13 cellular contexts compared by ENCODE assay signal in genomic region chr5:93674866-93675457, GRCh38.
DNase-seq lines count a peak whose midpoint lies in the region; ATAC-seq and TF ChIP-seq lines count a peak whose summit lies in the region.
"Had no signal": no experiment of that assay in that cellular context is flagged by ENCODE, and none has a peak within 500 bp of the region (broad histone marks: within the 10 kb centered on the region; RNA-seq: fewer than 3 reads in every experiment).

No MANE protein-coding gene starts in this region.

- H3K9me3 ChIP-seq in OCI-LY3 (ENCODE audit: insufficient read depth, low read length) (no peaks in the 10 kb centered on the region), sigmoid colon (no peaks in the 10 kb centered on the region), upper lobe of left lung (no peaks in the 10 kb centered on the region), MG63 (no peaks in the 10 kb centered on the region)
- H3K9me3 ChIP-seq: right atrium auricular region had no signal

- H3K27ac ChIP-seq in OCI-LY3 (ENCODE audit: low read length) (peak overlapping the region; percentile 69), sigmoid colon (no peak overlapping the region), upper lobe of left lung (no peak overlapping the region)

- no peaks in the 10 kb centered on the region for H3K27me3 ChIP-seq in OCI-LY3 (ENCODE audit: low read depth, low read length)
- H3K27me3 ChIP-seq in sigmoid colon = no peaks in the 10 kb centered on the region
- H3K27me3 ChIP-seq in upper lobe of left lung = no peaks in the 10 kb centered on the region
- no peaks in the 10 kb centered on the region for H3K27me3 ChIP-seq in MG63
- H3K27me3 ChIP-seq: right atrium auricular region had no signal

- ATAC-seq in GM18873 (IDR thresholded peaks at IDR 0.05; ENCODE audit: low FRiP score, unreplicated experiment) (peak; percentile 44), GM21528 (IDR thresholded peaks at IDR 0.05; ENCODE audit: low FRiP score, unreplicated experiment) (peak; percentile 71), HG03064 (IDR thresholded peaks at IDR 0.05; ENCODE audit: low read depth, unreplicated experiment) (peak; percentile 70), upper lobe of left lung (ENCODE audit: low FRiP score in 2 of 2) (no peak)

- H2AFZ ChIP-seq in OCI-LY3 (ENCODE audit: low read depth, low read length) = no peak overlapping the region

- intact Hi-C loops in sigmoid colon (cut with DNase I) = no loop called here

- H3K36me3 ChIP-seq in OCI-LY3 (replicated peaks; ENCODE audit: low read depth, low read length) (no peaks in the 10 kb centered on the region), sigmoid colon (no peaks in the 10 kb centered on the region), upper lobe of left lung (no peaks in the 10 kb centered on the region), MG63 (no peaks in the 10 kb centered on the region)
- H3K36me3 ChIP-seq: right atrium auricular region had no signal

- H3K4me3 ChIP-seq in OCI-LY3 (ENCODE audit: low read length) (peak overlapping the region; percentile 40), sigmoid colon (no peak overlapping the region), upper lobe of left lung (no peak overlapping the region), MG63 (no peak overlapping the region)
- H3K4me3 ChIP-seq: right atrium auricular region had no signal

- TF ChIP-seq CTCF in OCI-LY3 (IDR thresholded peaks at IDR 0.05; ENCODE audit: low read depth, low read length) (no peak), sigmoid colon (IDR thresholded peaks at IDR 0.05) (no peak), upper lobe of left lung (IDR thresholded peaks at IDR 0.05) (no peak)

- H3K4me2 ChIP-seq in OCI-LY3 (ENCODE audit: low read length) = peak overlapping the region; percentile 64

- TF ChIP-seq EP300 in sigmoid colon (IDR thresholded peaks at IDR 0.05) (no peak), upper lobe of left lung (IDR thresholded peaks at IDR 0.05) (no peak)

- 61 to 79% methylated on average over 1 of the region's 1 CpG for WGBS in sigmoid colon, 2 donors
- WGBS in upper lobe of left lung, 2 donors = 90 to 95% methylated on average over 1 of the region's 1 CpG

- H3K79me2 ChIP-seq in OCI-LY3 (ENCODE audit: low read length) = no peaks in the 10 kb centered on the region

- no peaks in the 10 kb centered on the region for H4K20me1 ChIP-seq in OCI-LY3 (ENCODE audit: insufficient read depth, low read length)

- TF ChIP-seq POLR2A in sigmoid colon (IDR thresholded peaks at IDR 0.05) (no peak), upper lobe of left lung (IDR thresholded peaks at IDR 0.05) (no peak)

- 0 out of 2 replicates have a peak overlapping the region, but pooled peaks have one; percentile 2 for H3K9ac ChIP-seq in OCI-LY3 (ENCODE audit: low read length)

- H3K4me1 ChIP-seq in OCI-LY3 (ENCODE audit: low read length) (peaks cover 39% of the 10 kb centered on the region), sigmoid colon (peaks cover 0 to 21% (median 10%) of the 10 kb centered on the region in 4 donors), upper lobe of left lung (peaks cover 0 to 11% (median 6%) of the 10 kb centered on the region in 4 donors)

- no peak for DNase-seq in activated CD4-positive, CD25-positive, alpha-beta regulatory T cell treated with anti-CD3 and anti-CD28 coated beads, Interleukin-2, amount 50 U/mL, for 72 hours
- DNase-seq in sigmoid colon (no peak), upper lobe of left lung (no peak), MG63 (no peak)
- DNase-seq: amniotic stem cell, C1 segment of cervical spinal cord, immature natural killer cell, SHP77 had no signal

Comparison
In these comparisons a context has a peak if more than half of its experiments do, and no peak if none do; other contexts are left out.
1. ATAC-seq: peak in GM18873 (single experiment), GM21528 (single experiment) and HG03064 (single experiment); none in upper lobe of left lung (0 of 2).